ENCODE assay signal across 8 cellular contexts in the genomic region with DNA sequence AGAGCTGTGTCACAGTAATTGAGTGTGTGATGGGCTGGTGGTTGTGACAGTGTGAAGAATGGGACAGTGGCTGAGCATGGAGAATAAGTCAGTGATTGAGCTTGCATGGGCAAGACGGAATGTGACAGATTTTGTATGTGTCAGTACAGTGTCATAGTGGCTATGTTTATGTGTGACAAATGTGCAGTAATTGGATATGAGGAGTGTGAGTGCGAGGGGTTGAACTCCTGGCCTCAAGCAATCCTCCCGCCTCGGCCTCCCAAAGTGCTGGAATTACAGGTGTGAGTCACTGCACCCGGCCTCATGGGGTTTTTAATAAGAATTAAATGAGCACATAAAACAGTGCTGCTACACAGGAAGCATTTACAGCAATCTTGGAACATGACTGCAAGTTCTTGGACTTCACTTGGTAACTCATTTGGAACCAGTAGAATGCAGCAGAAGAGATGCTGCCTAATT. TPM values are rescaled to one million over a fixed set of nuclear protein-coding genes. Genes with fewer than 3 reads are reported as not detected.
A peak's percentile ranks its signal among the peaks of the same experiment; 100 is the strongest.
DNase-seq lines count a peak whose midpoint lies in the region; ATAC-seq and TF ChIP-seq lines count a peak whose summit lies in the region.
"Had no signal": no experiment of that assay in that cellular context is flagged by ENCODE, and none has a peak within 500 bp of the region (broad histone marks: within the 10 kb centered on the region; RNA-seq: fewer than 3 reads in every experiment).

No MANE protein-coding gene starts in this region.

- CTCF ChIA-PET in T-cell (lab: Charles Lee): no interaction called here

- no peak overlapping the region for H2BK12ac ChIP-seq in H9 (ENCODE audit: insufficient read length, low read depth, low read length)

- peak overlapping the region; percentile 75 for H3K4me3 ChIP-seq in skeletal muscle cell (ENCODE audit: low read depth, low read length)

- no peak overlapping the region for H3K23ac ChIP-seq in H9 (ENCODE audit: insufficient read length, low read depth, low read length)

- H2AFZ ChIP-seq in H9 (ENCODE audit: low read length): no peak overlapping the region

- no peak overlapping the region for H3K4ac ChIP-seq in H9 (ENCODE audit: low read depth, low read length)

- no peak overlapping the region for H4K5ac ChIP-seq in H9 (ENCODE audit: insufficient read length, low read depth, low read length)

- H3K4me1 ChIP-seq in H9 (ENCODE audit: insufficient read depth, low read length) (peaks cover 5% of the 10 kb centered on the region; the same call in 1 of the 2 replicates), foreskin keratinocyte (peaks cover 23% of the 10 kb centered on the region)

- H3K4me3 Mint-ChIP-seq in H9: peak overlapping the region; percentile 78 to 88
- peak overlapping the region; percentile 71 to 96 (median 77) for H3K4me3 Mint-ChIP-seq in T-cell

- H2BK120ac ChIP-seq in H9 (ENCODE audit: low read depth, low read length, poor library complexity, severe bottlenecking): no peak overlapping the region

- no peak overlapping the region for H3K27ac ChIP-seq in H9 (ENCODE audit: insufficient read length, low read depth, low read length)
- H3K27ac ChIP-seq in foreskin keratinocyte: no peak overlapping the region

- peaks cover 10% of the 10 kb centered on the region for H3K27me3 Mint-ChIP-seq in H9 (ENCODE audit: low read depth)
- H3K27me3 Mint-ChIP-seq in T-cell: no peaks in the 10 kb centered on the region

- no peak overlapping the region for H3K27ac Mint-ChIP-seq in H9
- H3K27ac Mint-ChIP-seq in T-cell: no peak overlapping the region

- no peak for DNase-seq in H9
- no peak for DNase-seq in T-cell
- no peak for DNase-seq in foreskin keratinocyte
- no peak for DNase-seq in skeletal muscle cell (ENCODE audit: low read depth)
- DNase-seq in HuH-7.5 (ENCODE audit: low spot score): no peak

- no peaks in the 10 kb centered on the region for H4K20me1 ChIP-seq in H9 (ENCODE audit: control insufficient read depth, insufficient read depth, insufficient read length)

- H3K23me2 ChIP-seq in H9 (ENCODE audit: insufficient read length, low read depth, low read length, poor library complexity, severe bottlenecking): peaks cover 7% of the 10 kb centered on the region

- H2BK15ac ChIP-seq in H9 (ENCODE audit: low read depth, low read length): no peak overlapping the region

- H3K4me1 Mint-ChIP-seq in H9: peaks cover 46 to 47% of the 10 kb centered on the region in 2 experiments
- peaks cover 28 to 38% (median 31%) of the 10 kb centered on the region in 3 donors for H3K4me1 Mint-ChIP-seq in T-cell

- no peaks in the 10 kb centered on the region for H3K9me3 ChIP-seq in H9 (ENCODE audit: control insufficient read depth, low read depth, low read length)
- H3K9me3 ChIP-seq: spleen had no signal

- no peak overlapping the region for H3T11ph ChIP-seq in H9 (ENCODE audit: low read length)

- no peaks in the 10 kb centered on the region for H3K79me1 ChIP-seq in H9 (ENCODE audit: insufficient read depth, low read depth, low read length, poor library complexity, severe bottlenecking)

- TF ChIP-seq CTCF in H9 (conservative IDR thresholded peaks at IDR 0.05) (no peak), foreskin keratinocyte (conservative IDR thresholded peaks at IDR 0.05) (no peak)

- H3K27me3 ChIP-seq in H9 (ENCODE audit: insufficient read depth, low read length) (no peaks in the 10 kb centered on the region), foreskin keratinocyte (no peaks in the 10 kb centered on the region)

- H3K9ac ChIP-seq in H9 (ENCODE audit: extremely low read depth, insufficient read length, low read length): no peak overlapping the region

- H4K91ac ChIP-seq in H9 (ENCODE audit: insufficient read length, low read depth, low read length): no peak overlapping the region

- ATAC-seq in T-cell (replicated peaks in 1 of 4): no peak
- peak; percentile 2 for ATAC-seq in foreskin keratinocyte
- ATAC-seq in GM21576 (IDR thresholded peaks at IDR 0.05; ENCODE audit: unreplicated experiment): no peak
- no peak for ATAC-seq in activated CD4-positive, CD25-positive, alpha-beta regulatory T cell treated with anti-CD3 and anti-CD28 coated beads, Interleukin-2, amount 50 U/mL, for 24 hours

- no peak overlapping the region for H2BK5ac ChIP-seq in H9 (ENCODE audit: insufficient read length, low read length)

- H3K36me3 Mint-ChIP-seq in H9 (ENCODE audit: insufficient read depth in 1 of 3, low read depth in 3 of 3): peaks cover 11 to 16% (median 13%) of the 10 kb centered on the region in 3 experiments
- no peaks in the 10 kb centered on the region for H3K36me3 Mint-ChIP-seq in T-cell

- peak overlapping the region; percentile 72 for H3K4me2 ChIP-seq in H9 (ENCODE audit: insufficient read depth, insufficient read length, low read length)

- no CpG with 5 or more reads among the region's 5 CpGs for WGBS in H9 (ENCODE audit: extremely low coverage, insufficient read length, low lambda C conversion rate)

- H3K14ac ChIP-seq in H9 (ENCODE audit: insufficient read depth, low read length): no peak overlapping the region

- H3K56ac ChIP-seq in H9 (ENCODE audit: insufficient read length, low read depth, low read length): no peak overlapping the region

- H2BK20ac ChIP-seq in H9 (ENCODE audit: low read depth, low read length, poor library complexity, severe bottlenecking): no peak overlapping the region

- H3K9me3 Mint-ChIP-seq in H9 (peaks cover 0 to 2% of the 10 kb centered on the region in 2 experiments; a peak in 2 of 5 replicates), T-cell (no peaks in the 10 kb centered on the region)

- H3K18ac ChIP-seq in H9 (ENCODE audit: insufficient read length, low read depth, low read length): no peak overlapping the region

- no peak overlapping the region for H2AK5ac ChIP-seq in H9 (ENCODE audit: insufficient read length, low read length)

- no peak overlapping the region for H4K8ac ChIP-seq in H9 (replicated peaks; ENCODE audit: insufficient read length, low read depth, low read length)

- POLR2A ChIA-PET in T-cell (lab: Charles Lee): no interaction called here

- H3K79me2 ChIP-seq in H9 (ENCODE audit: insufficient read depth, low read length): peaks cover 27% of the 10 kb centered on the region

RNA-seq across cellular contexts. Expression of a gene that starts 0.6 kb away (rescaled TPM):
- 154 and 158 TPM in 2 replicates for total RNA-seq in H9 (2021)
- total RNA-seq in T-cell: 10 to 100 TPM; 17.9 to 30.2 (median 18.5) TPM
- 106 and 111 TPM in 2 replicates for total RNA-seq in foreskin keratinocyte
- 80.7 and 89.3 TPM in 2 replicates for polyA plus RNA-seq in foreskin keratinocyte
